ENCODE assay signal across 8 cellular contexts in genomic region chr7:47227762-47228177, GRCh38.
A peak's percentile ranks its signal among the peaks of the same experiment; 100 is the strongest.
DNase-seq lines count a peak whose midpoint lies in the region; ATAC-seq and TF ChIP-seq lines count a peak whose summit lies in the region.

No MANE protein-coding gene starts in this region.

- H3K27ac ChIP-seq in Karpas-422 (ENCODE audit: low read length) (no peak overlapping the region), mesendoderm (ENCODE audit: low read depth, low read length) (no peak overlapping the region), dorsolateral prefrontal cortex (no peak overlapping the region)

- no peak overlapping the region for H2BK5ac ChIP-seq in mesendoderm (ENCODE audit: low read length)

- DNase-seq in ELR (ENCODE audit: low read depth) (peak; percentile 83), Karpas-422 (no peak), foreskin melanocyte (peak; percentile 32), type B pancreatic cell (ENCODE audit: extremely low spot score, unreplicated experiment) (no peak), mesendoderm (no peak), dorsolateral prefrontal cortex (no peak), progenitor cell of endocrine pancreas (ENCODE audit: low spot score, unreplicated experiment) (no peak)

- no peaks in the 10 kb centered on the region for H3K79me2 ChIP-seq in Karpas-422 (ENCODE audit: low read length)
- no peaks in the 10 kb centered on the region for H3K79me2 ChIP-seq in mesendoderm (ENCODE audit: control insufficient read depth, insufficient read depth, low read length)

- H4K20me1 ChIP-seq in Karpas-422 (ENCODE audit: insufficient read depth, low read depth, low read length): no peaks in the 10 kb centered on the region

- no peak overlapping the region for H3K4me3 Mint-ChIP-seq in type B pancreatic cell
- no peak overlapping the region for H3K4me3 Mint-ChIP-seq in progenitor cell of endocrine pancreas (ENCODE audit: low read depth)

- H3K36me3 ChIP-seq in Karpas-422 (ENCODE audit: insufficient read depth, low read length) (no peaks in the 10 kb centered on the region), mesendoderm (ENCODE audit: control insufficient read depth, insufficient read depth, low read length) (no peaks in the 10 kb centered on the region)

- H3K4me1 Mint-ChIP-seq in type B pancreatic cell (ENCODE audit: unreplicated experiment) (no peaks in the 10 kb centered on the region), progenitor cell of endocrine pancreas (ENCODE audit: low read depth) (no peaks in the 10 kb centered on the region)

- H3K27me3 ChIP-seq in Karpas-422 (ENCODE audit: low read length) (no peaks in the 10 kb centered on the region), mesendoderm (ENCODE audit: insufficient read depth, low read length, poor library complexity) (no peaks in the 10 kb centered on the region), dorsolateral prefrontal cortex (peaks cover 0 to 12% (median 0%) of the 10 kb centered on the region in 45 donors)

- H3K27me3 Mint-ChIP-seq in type B pancreatic cell (no peaks in the 10 kb centered on the region), progenitor cell of endocrine pancreas (no peaks in the 10 kb centered on the region)

- H2AFZ ChIP-seq in Karpas-422 (ENCODE audit: low read length): no peak overlapping the region

- no peaks in the 10 kb centered on the region for H3K36me3 Mint-ChIP-seq in type B pancreatic cell
- no peaks in the 10 kb centered on the region for H3K36me3 Mint-ChIP-seq in progenitor cell of endocrine pancreas (ENCODE audit: insufficient read depth)

- H2BK15ac ChIP-seq in mesendoderm (replicated peaks; ENCODE audit: low read depth): no peak overlapping the region

- TF ChIP-seq CTCF in type B pancreatic cell (conservative IDR thresholded peaks at IDR 0.05) (no peak), dorsolateral prefrontal cortex (IDR thresholded peaks at IDR 0.05 in 54 of 56, conservative IDR thresholded peaks at IDR 0.05 in 2 of 56; ENCODE audit: low read depth in 1 of 56, partially characterized antibody in 56 of 56) (no peak), progenitor cell of endocrine pancreas (IDR thresholded peaks at IDR 0.05; ENCODE audit: unreplicated experiment) (no peak)

- no peaks in the 10 kb centered on the region for H3K79me1 ChIP-seq in mesendoderm (ENCODE audit: low read length)

- H3K9me3 Mint-ChIP-seq in type B pancreatic cell (no peaks in the 10 kb centered on the region), progenitor cell of endocrine pancreas (ENCODE audit: low read depth) (no peaks in the 10 kb centered on the region)

- H3K4me3 ChIP-seq in Karpas-422 (ENCODE audit: low read length): no peak overlapping the region
- H3K4me3 ChIP-seq in mesendoderm (ENCODE audit: low read length): no peak overlapping the region
- no peak overlapping the region for H3K4me3 ChIP-seq in dorsolateral prefrontal cortex

- no peak overlapping the region for H3K9ac ChIP-seq in Karpas-422 (ENCODE audit: low read length)
- no peak overlapping the region for H3K9ac ChIP-seq in mesendoderm (ENCODE audit: low read length)

- no peak overlapping the region for H4K5ac ChIP-seq in mesendoderm (ENCODE audit: low read length)

- intact Hi-C loops in dorsolateral prefrontal cortex (cut with DNase I): no loop called here

- no CpG with 5 or more reads among the region's 6 CpGs for WGBS in mesendoderm (ENCODE audit: extremely low coverage, insufficient coverage, low lambda C conversion rate)

- no peak overlapping the region for H3K4ac ChIP-seq in mesendoderm (ENCODE audit: low read depth, low read length)

- H3K4me2 ChIP-seq in Karpas-422 (ENCODE audit: low read depth, low read length, poor library complexity, severe bottlenecking): peak overlapping the region; percentile 23
- no peak overlapping the region for H3K4me2 ChIP-seq in mesendoderm (ENCODE audit: low read length)

- H3K9me3 ChIP-seq in Karpas-422 (ENCODE audit: low read length): no peaks in the 10 kb centered on the region

- H3K9me2 ChIP-seq in Karpas-422 (replicated peaks; ENCODE audit: insufficient read depth, low read length): no peaks in the 10 kb centered on the region

- peak; percentile 74 for ATAC-seq in GM21723 (IDR thresholded peaks at IDR 0.05; ENCODE audit: unreplicated experiment)

- H3K4me1 ChIP-seq in Karpas-422 (ENCODE audit: low read length): peaks cover 11% of the 10 kb centered on the region
- H3K4me1 ChIP-seq in mesendoderm (ENCODE audit: control insufficient read depth, low read depth, low read length): no peaks in the 10 kb centered on the region

- H3K56ac ChIP-seq in mesendoderm (ENCODE audit: low read length): no peak overlapping the region

- no peak overlapping the region for H3K23ac ChIP-seq in mesendoderm (ENCODE audit: low read length)

- H3K18ac ChIP-seq in mesendoderm (ENCODE audit: low read length): no peak overlapping the region

- no peak overlapping the region for H2AK5ac ChIP-seq in mesendoderm (ENCODE audit: low read length)

- no peak overlapping the region for H3K27ac Mint-ChIP-seq in type B pancreatic cell
- no peak overlapping the region for H3K27ac Mint-ChIP-seq in progenitor cell of endocrine pancreas

- no peak overlapping the region for H4K8ac ChIP-seq in mesendoderm (ENCODE audit: low read depth, low read length)

- no peak overlapping the region for H2BK120ac ChIP-seq in mesendoderm (ENCODE audit: low read depth, low read length)

Comparison
In these comparisons a context has a peak if more than half of its experiments do, and no peak if none do; other contexts are left out.
1. DNase-seq: peak in ELR (single experiment) and foreskin melanocyte (single experiment); none in Karpas-422 (single experiment), type B pancreatic cell (single experiment), mesendoderm (single experiment), dorsolateral prefrontal cortex (0 of 10) and progenitor cell of endocrine pancreas (single experiment).